ENCODE assay signal across 8 cellular contexts in genomic region chr4:158624889-158625478, GRCh38. TPM values are rescaled to one million over a fixed set of nuclear protein-coding genes. Genes with fewer than 3 reads are reported as not detected.
DNase-seq lines count a peak whose midpoint lies in the region; ATAC-seq and TF ChIP-seq lines count a peak whose summit lies in the region.

No MANE protein-coding gene starts in this region.

- intact Hi-C loops in Right ventricle myocardium inferior (cut with DNase I) = loop anchor here (2.0 to 5.0 kb wide), 3 partner anchors 48 to 373 kb away; partner anchors contain the start of gene ETFDH
- intact Hi-C loops in cardiac septum (cut with DNase I) = loop anchor here (5.0 kb wide), 2 partner anchors 42 to 373 kb away; no protein-coding TSS in a partner anchor

- H3K36me3 ChIP-seq in Loucy (ENCODE audit: insufficient read depth, low read length) (no peaks in the 10 kb centered on the region), osteoblast (ENCODE audit: insufficient read depth, low read length) (no peaks in the 10 kb centered on the region)

- no peak overlapping the region for H3K27ac ChIP-seq in osteoblast (ENCODE audit: low read depth, low read length)

- H2AFZ ChIP-seq in Loucy (ENCODE audit: low read length) (0 out of 2 replicates have a peak overlapping the region, but pooled peaks have one; percentile 46), osteoblast (ENCODE audit: low read length) (no peak overlapping the region)

- H4K20me1 ChIP-seq in Loucy (ENCODE audit: insufficient read depth, low read length, poor library complexity, severe bottlenecking) = no peaks in the 10 kb centered on the region
- no peaks in the 10 kb centered on the region for H4K20me1 ChIP-seq in osteoblast (ENCODE audit: insufficient read depth, low read length)

- ATAC-seq in Right ventricle myocardium inferior = peak; percentile 59

- no peaks in the 10 kb centered on the region for H3K9me2 ChIP-seq in Loucy (replicated peaks; ENCODE audit: low read depth, low read length)

- H3K4me1 ChIP-seq in Loucy (ENCODE audit: insufficient read depth, low read length, poor library complexity, severe bottlenecking) = no peaks in the 10 kb centered on the region
- no peaks in the 10 kb centered on the region for H3K4me1 ChIP-seq in osteoblast (ENCODE audit: insufficient read depth, low read length)

- H3K4me2 ChIP-seq in Loucy (ENCODE audit: low read depth, low read length, poor library complexity, severe bottlenecking) (no peak overlapping the region), osteoblast (ENCODE audit: insufficient read depth, low read length) (no peak overlapping the region)

- no peaks in the 10 kb centered on the region for H3K9me3 ChIP-seq in Loucy (ENCODE audit: insufficient read depth, low read depth, low read length)
- H3K9me3 ChIP-seq in osteoblast (ENCODE audit: low read depth, low read length) = no peaks in the 10 kb centered on the region

- peak; percentile 52 for TF ChIP-seq CTCF in HFF-Myc (IDR thresholded peaks at IDR 0.05; ENCODE audit: low read depth, low read length, missing control alignments)
- TF ChIP-seq CTCF in Loucy (conservative IDR thresholded peaks at IDR 0.05; ENCODE audit: low read length) = peak; percentile 85
- peak; percentile 79 for TF ChIP-seq CTCF in fibroblast of mammary gland (conservative IDR thresholded peaks at IDR 0.05; ENCODE audit: control insufficient read depth, insufficient read depth, low read depth, low read length)
- TF ChIP-seq CTCF in osteoblast (IDR thresholded peaks at IDR 0.05; ENCODE audit: extremely low read depth, low read depth, low read length) = peak; percentile 78

- no peak overlapping the region for H3K4me3 ChIP-seq in HFF-Myc (replicated peaks; ENCODE audit: low read depth, low read length)
- no peak overlapping the region for H3K4me3 ChIP-seq in Loucy (ENCODE audit: low read length, poor library complexity, severe bottlenecking)
- H3K4me3 ChIP-seq in fibroblast of mammary gland (ENCODE audit: control insufficient read depth, low read depth, low read length) = no peak overlapping the region
- no peak overlapping the region for H3K4me3 ChIP-seq in osteoblast (ENCODE audit: insufficient read depth, low read length)

- no peak for DNase-seq in Right ventricle myocardium inferior (ENCODE audit: missing footprints)
- DNase-seq in cardiac septum (ENCODE audit: low spot score) = no peak
- peak; percentile 15 for DNase-seq in HFF-Myc (ENCODE audit: extremely low read depth, low read depth)
- peak; percentile 70 for DNase-seq in SK-MEL-5 (ENCODE audit: low read depth, low spot score)
- DNase-seq in fibroblast of mammary gland (ENCODE audit: low read depth) = peak; percentile 79
- peak; percentile 22 for DNase-seq in osteoblast (ENCODE audit: insufficient read length, low spot score, missing footprints)
- DNase-seq in activated CD4-positive, alpha-beta T cell treated with anti-CD3 and anti-CD28 coated beads for 48 hours = no peak

- H3K27me3 ChIP-seq in Loucy (ENCODE audit: insufficient read depth, low read length, poor library complexity, severe bottlenecking) (no peaks in the 10 kb centered on the region), osteoblast (ENCODE audit: insufficient read depth, low read length) (peaks cover 24% of the 10 kb centered on the region)

- H3F3A ChIP-seq in Loucy (ENCODE audit: low read depth) = no peaks in the 10 kb centered on the region

- H3K79me2 ChIP-seq in Loucy (ENCODE audit: insufficient read depth, low read length) (no peaks in the 10 kb centered on the region), osteoblast (ENCODE audit: insufficient read depth, low read length) (no peaks in the 10 kb centered on the region)

- H3K9ac ChIP-seq in Loucy (ENCODE audit: low read depth, low read length, poor library complexity, severe bottlenecking) = no peak overlapping the region

- in situ Hi-C loops in SK-MEL-5 (cut with HindIII; ENCODE audit: low pct_unique_long_range_greater_than_20kb, low sequenced_read_pairs) = no loop called here

RNA-seq across cellular contexts. Expression of gene C4orf46, which starts 46.7 kb away (rescaled TPM):
- total RNA-seq in Right ventricle myocardium inferior (3.7 TPM), cardiac septum (3.0 TPM), osteoblast (12.3 and 12.7 TPM in 2 replicates)
- 9.8 and 11.9 TPM in 2 replicates for total RNA-seq in SK-MEL-5 (2014; rRNA removed; shearing (Covaris generic))
- polyA plus RNA-seq in SK-MEL-5 (2015; cell fraction: cytosol; rRNA removed) = 11.2 and 15.3 TPM in 2 replicates
- polyA plus RNA-seq in SK-MEL-5 (2015; cell fraction: nucleus; rRNA removed) = 8.6 and 12.4 TPM in 2 replicates

RNA-seq across cellular contexts. Expression of gene ETFDH, which starts 47.1 kb away (rescaled TPM):
- total RNA-seq in Right ventricle myocardium inferior = 383 TPM
- 131 TPM for total RNA-seq in cardiac septum
- total RNA-seq in SK-MEL-5 (2014; rRNA removed; shearing (Covaris generic)) = 14.5 and 16.4 TPM in 2 replicates
- 14.1 and 17.2 TPM in 2 replicates for polyA plus RNA-seq in SK-MEL-5 (2015; cell fraction: cytosol; rRNA removed)
- 11.1 and 17.2 TPM in 2 replicates for polyA plus RNA-seq in SK-MEL-5 (2015; cell fraction: nucleus; rRNA removed)
- 29.0 and 29.2 TPM in 2 replicates for total RNA-seq in osteoblast

Comparison
In these comparisons a context has a peak if more than half of its experiments do, and no peak if none do; other contexts are left out.
1. DNase-seq: peak in HFF-Myc (single experiment), SK-MEL-5 (single experiment), fibroblast of mammary gland (single experiment) and osteoblast (single experiment); none in Right ventricle myocardium inferior (single experiment), cardiac septum (single experiment) and activated CD4-positive, alpha-beta T cell treated with anti-CD3 and anti-CD28 coated beads for 48 hours (single experiment).
2. Peak in every context shown above with its lines, with median percentiles within 50 percentile points of each other: CTCF ChIP-seq.